In genomic region chr11:506238-506949, GRCh38 we compare ENCODE assay signal across 8 cellular contexts. TPM values are rescaled to one million over a fixed set of nuclear protein-coding genes. Genes with fewer than 3 reads are reported as not detected.
DNase-seq lines count a peak whose midpoint lies in the region; ATAC-seq lines count a peak whose summit lies in the region.

No MANE protein-coding gene starts in this region.

- H3K27me3 Mint-ChIP-seq in activated CD4-positive, alpha-beta T cell treated with anti-CD3 and anti-CD28 coated beads, Interleukin-2, amount 10 ng/mL, durations not matched to agents 7 days and 5 days: no peaks in the 10 kb centered on the region

- H3K4me3 Mint-ChIP-seq in activated CD4-positive, alpha-beta T cell treated with anti-CD3 and anti-CD28 coated beads, Interleukin-2, amount 10 ng/mL, durations not matched to agents 7 days and 5 days: peak overlapping the region; percentile 95

- POLR2A ChIA-PET in activated CD4-positive, alpha-beta T cell treated with anti-CD3 and anti-CD28 coated beads, Interleukin-2, amount 10 ng/mL, durations not matched to agents 7 days and 5 days (lab: Charles Lee): no interaction called here

- peak; percentile 94 to 99 for DNase-seq in NCI-H526 (lab: John Stamatoyannopoulos, UW)
- DNase-seq in activated CD4-positive, alpha-beta T cell treated with anti-CD3 and anti-CD28 coated beads, Interleukin-2, amount 10 ng/mL, durations not matched to agents 7 days and 5 days: peak; percentile 97
- peak; percentile 98 for DNase-seq in dedifferentiated amniotic fluid mesenchymal stem cell (ENCODE audit: extremely low spot score)
- peak; percentile 99 for DNase-seq in left lobe of liver (ENCODE audit: low spot score)
- DNase-seq in stimulated activated CD4-positive, alpha-beta T cell treated with anti-CD3 and anti-CD28 coated beads, Interleukin-2, amount 100 ng/mL, for 24 hours: peak; percentile 97 to 98

- peak overlapping the region; percentile 86 for H3K9ac ChIP-seq in BLaER1

- ATAC-seq in GM19324 (IDR thresholded peaks at IDR 0.05; ENCODE audit: low FRiP score, unreplicated experiment): peak; percentile 81
- ATAC-seq in HG03460 (IDR thresholded peaks at IDR 0.05; ENCODE audit: unreplicated experiment): peak; percentile 64
- ATAC-seq in left lobe of liver: peak; percentile 82

- H3K4me3 ChIP-seq in BLaER1: peak overlapping the region; percentile 83

- H3K4me1 ChIP-seq in BLaER1: peaks cover 37% of the 10 kb centered on the region

- H3K4me2 ChIP-seq in BLaER1: peak overlapping the region; percentile 97

- H3K9me3 ChIP-seq in BLaER1: no peaks in the 10 kb centered on the region

- CTCF ChIA-PET in activated CD4-positive, alpha-beta T cell treated with anti-CD3 and anti-CD28 coated beads, Interleukin-2, amount 10 ng/mL, durations not matched to agents 7 days and 5 days (lab: Charles Lee): interaction anchor here (1.2 to 6.5 kb wide), 2 partner anchors 12 to 57 kb away, joined by 4 to 64 read pairs; partner anchors contain the start of gene PTDSS2

- no peaks in the 10 kb centered on the region for H3K9me3 Mint-ChIP-seq in activated CD4-positive, alpha-beta T cell treated with anti-CD3 and anti-CD28 coated beads, Interleukin-2, amount 10 ng/mL, durations not matched to agents 7 days and 5 days

- H3K27me3 ChIP-seq in BLaER1: peaks cover 31% of the 10 kb centered on the region

- H3K36me3 ChIP-seq in BLaER1: peaks cover 32% of the 10 kb centered on the region

- peaks cover 47% of the 10 kb centered on the region for H4K20me1 ChIP-seq in BLaER1

- H3K27ac Mint-ChIP-seq in activated CD4-positive, alpha-beta T cell treated with anti-CD3 and anti-CD28 coated beads, Interleukin-2, amount 10 ng/mL, durations not matched to agents 7 days and 5 days: peak overlapping the region; percentile 98

- H3K27ac ChIP-seq in BLaER1: peak overlapping the region; percentile 90

- H3K4me1 Mint-ChIP-seq in activated CD4-positive, alpha-beta T cell treated with anti-CD3 and anti-CD28 coated beads, Interleukin-2, amount 10 ng/mL, durations not matched to agents 7 days and 5 days: peaks cover 26% of the 10 kb centered on the region

- H3K36me3 Mint-ChIP-seq in activated CD4-positive, alpha-beta T cell treated with anti-CD3 and anti-CD28 coated beads, Interleukin-2, amount 10 ng/mL, durations not matched to agents 7 days and 5 days (ENCODE audit: low read depth): peaks cover 9% of the 10 kb centered on the region

RNA-seq across cellular contexts. Expression of gene RNH1, which starts 0.6 kb away (rescaled TPM):
- 10 to 100 TPM; 90.6 to 99.5 TPM for total RNA-seq in activated CD4-positive, alpha-beta T cell treated with anti-CD3 and anti-CD28 coated beads, Interleukin-2, amount 10 ng/mL, durations not matched to agents 7 days and 5 days
- 85.4 TPM for total RNA-seq in left lobe of liver

RNA-seq across cellular contexts. Expression of gene HRAS, which starts 29.0 kb away (rescaled TPM):
- total RNA-seq in activated CD4-positive, alpha-beta T cell treated with anti-CD3 and anti-CD28 coated beads, Interleukin-2, amount 10 ng/mL, durations not matched to agents 7 days and 5 days: 10 to 100 TPM; 51.7 to 63.5 TPM
- 12.9 TPM for total RNA-seq in left lobe of liver

RNA-seq across cellular contexts. Expression of gene LRRC56, which starts 30.9 kb away (rescaled TPM):
- total RNA-seq in activated CD4-positive, alpha-beta T cell treated with anti-CD3 and anti-CD28 coated beads, Interleukin-2, amount 10 ng/mL, durations not matched to agents 7 days and 5 days: 1 to 10 TPM; 2.0 to 2.1 TPM
- 0.93 TPM for total RNA-seq in left lobe of liver

RNA-seq across cellular contexts. Expression of gene LMNTD2, which starts 54.1 kb away (rescaled TPM):
- total RNA-seq in activated CD4-positive, alpha-beta T cell treated with anti-CD3 and anti-CD28 coated beads, Interleukin-2, amount 10 ng/mL, durations not matched to agents 7 days and 5 days: 1 to 10 TPM; 3.4 to 4.8 TPM
- 13.4 TPM for total RNA-seq in left lobe of liver

RNA-seq across cellular contexts. Expression of gene RASSF7, which starts 54.4 kb away (rescaled TPM):
- 10 to 100 TPM; 30.7 to 38.1 TPM for total RNA-seq in activated CD4-positive, alpha-beta T cell treated with anti-CD3 and anti-CD28 coated beads, Interleukin-2, amount 10 ng/mL, durations not matched to agents 7 days and 5 days
- 36.6 TPM for total RNA-seq in left lobe of liver

Comparison
In these comparisons a context has a peak if more than half of its experiments do, and no peak if none do; other contexts are left out.
1. Peak in every context shown above with its lines: DNase-seq, ATAC-seq, H3K4me3 ChIP-seq and H3K27ac ChIP-seq.